ENCODE assay signal across 1 cellular context in the genomic region with DNA sequence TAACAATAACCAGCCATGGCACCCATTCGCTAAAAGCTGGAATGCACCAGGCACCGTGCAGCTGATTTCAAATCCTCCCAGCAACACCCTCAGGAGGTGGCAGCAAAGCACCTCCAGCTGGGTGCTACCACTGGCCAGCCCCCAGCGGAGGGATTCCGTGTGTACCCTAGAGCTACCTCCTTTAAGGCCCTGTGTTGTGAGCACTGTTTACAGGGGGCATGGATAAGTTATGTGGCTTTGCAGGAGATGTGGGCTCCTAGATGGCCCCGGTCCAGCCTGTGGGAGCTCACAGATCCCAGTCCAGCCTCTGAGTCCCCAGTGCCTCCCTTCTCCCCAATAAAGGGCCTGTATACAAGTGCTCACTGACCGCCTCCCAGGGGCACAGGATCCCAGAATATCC.
TF ChIP-seq lines count a peak whose summit lies in the region.

No MANE protein-coding gene starts in this region.

TF ChIP-seq in IMR-90, 13 proteins besides CTCF, POLR2A, EP300 and RAD21 (continued from another document):
- TF ChIP-seq ELK1 (IDR thresholded peaks at IDR 0.05; ENCODE audit: borderline replicate concordance, low read depth, low read length) (no peak), MAFK (IDR thresholded peaks at IDR 0.05; ENCODE audit: low read depth, low read length) (no peak), RFX5 (IDR thresholded peaks at IDR 0.05; ENCODE audit: low read depth, low read length) (no peak)
